In genomic region chr11:35152575-35152974, GRCh38 we compare ENCODE assay signal across 21 cellular contexts. TPM values are rescaled to one million over a fixed set of nuclear protein-coding genes. Genes with fewer than 3 reads are reported as not detected.
A peak's percentile ranks its signal among the peaks of the same experiment; 100 is the strongest.
DNase-seq lines count a peak whose midpoint lies in the region; ATAC-seq and TF ChIP-seq lines count a peak whose summit lies in the region.
"Had no signal": no experiment of that assay in that cellular context is flagged by ENCODE, and none has a peak within 500 bp of the region (broad histone marks: within the 10 kb centered on the region; RNA-seq: fewer than 3 reads in every experiment).

No MANE protein-coding gene starts in this region.

- TF ChIP-seq CTCF in Calu3 (IDR thresholded peaks at IDR 0.05; ENCODE audit: unreplicated experiment) (no peak), osteocyte (IDR thresholded peaks at IDR 0.05) (no peak)

- no peaks in the 10 kb centered on the region for H3K9me3 ChIP-seq in mesodermal cell (ENCODE audit: control insufficient read depth, low read length)
- H3K9me3 ChIP-seq: lower lobe of right lung had no signal

- H3K36me3 Mint-ChIP-seq in T-helper 1 cell treated with Interleukin-12 subunit alpha and Interleukin-12 subunit beta and Interleukin-4 antibody, amounts not matched to agents 30 μg/mL and 1 μg/mL, for 36 hours (ENCODE audit: low read depth): peaks cover 80% of the 10 kb centered on the region
- H3K36me3 Mint-ChIP-seq in Calu3 (ENCODE audit: insufficient read depth, unreplicated experiment) (peaks cover 47% of the 10 kb centered on the region), osteocyte (ENCODE audit: unreplicated experiment) (peaks cover 9% of the 10 kb centered on the region)
- H3K36me3 Mint-ChIP-seq in activated T-helper 2 cell treated with anti-CD3 and anti-CD28 coated beads, Interferon-gamma antibody, Interleukin-2, Interleukin-4, amounts not matched to agents 10 μg/mL and 5 μg/mL and 100 μg/mL, durations not matched to agents 14 hours and 24 hours and 36 hours (ENCODE audit: low read depth): peaks cover 92% of the 10 kb centered on the region
- H3K36me3 Mint-ChIP-seq: brain, type B pancreatic cell had no signal

- peak overlapping the region; percentile 80 for H3K27ac ChIP-seq in mesodermal cell (ENCODE audit: low read depth, low read length, severe bottlenecking)
- H3K27ac ChIP-seq: 22Rv1, lower lobe of right lung, SK-N-MC had no signal

- peaks cover 9% of the 10 kb centered on the region for H3K9me3 Mint-ChIP-seq in T-helper 1 cell treated with Interleukin-12 subunit alpha and Interleukin-12 subunit beta and Interleukin-4 antibody, amounts not matched to agents 30 μg/mL and 1 μg/mL, for 36 hours
- H3K9me3 Mint-ChIP-seq in Calu3 (ENCODE audit: low read depth, unreplicated experiment) (peaks cover 2% of the 10 kb centered on the region), osteocyte (ENCODE audit: unreplicated experiment) (no peaks in the 10 kb centered on the region)
- no peaks in the 10 kb centered on the region for H3K9me3 Mint-ChIP-seq in activated T-helper 2 cell treated with anti-CD3 and anti-CD28 coated beads, Interferon-gamma antibody, Interleukin-2, Interleukin-4, amounts not matched to agents 10 μg/mL and 5 μg/mL and 100 μg/mL, durations not matched to agents 14 hours and 24 hours and 36 hours
- H3K9me3 Mint-ChIP-seq: brain, H9 had no signal

- no peaks in the 10 kb centered on the region for H3K27me3 Mint-ChIP-seq in T-helper 1 cell treated with Interleukin-12 subunit alpha and Interleukin-12 subunit beta and Interleukin-4 antibody, amounts not matched to agents 30 μg/mL and 1 μg/mL, for 36 hours (ENCODE audit: low read depth)
- no peaks in the 10 kb centered on the region for H3K27me3 Mint-ChIP-seq in Calu3 (ENCODE audit: unreplicated experiment)
- no peaks in the 10 kb centered on the region for H3K27me3 Mint-ChIP-seq in activated T-helper 2 cell treated with anti-CD3 and anti-CD28 coated beads, Interferon-gamma antibody, Interleukin-2, Interleukin-4, amounts not matched to agents 10 μg/mL and 5 μg/mL and 100 μg/mL, durations not matched to agents 14 hours and 24 hours and 36 hours (ENCODE audit: low read depth)
- no peaks in the 10 kb centered on the region for H3K27me3 Mint-ChIP-seq in osteocyte (ENCODE audit: unreplicated experiment)
- H3K27me3 Mint-ChIP-seq: activated CD4-positive, alpha-beta T cell treated with anti-CD3 and anti-CD28 coated beads, Interleukin-2, amount 10 ng/mL, durations not matched to agents 7 days and 5 days; brain had no signal

- H3K4me1 Mint-ChIP-seq in T-helper 1 cell treated with Interleukin-12 subunit alpha and Interleukin-12 subunit beta and Interleukin-4 antibody, amounts not matched to agents 30 μg/mL and 1 μg/mL, for 36 hours (ENCODE audit: low read depth): peaks cover 72% of the 10 kb centered on the region
- H3K4me1 Mint-ChIP-seq in Calu3 (ENCODE audit: low read depth, unreplicated experiment) (peaks cover 67% of the 10 kb centered on the region), osteocyte (ENCODE audit: unreplicated experiment) (peaks cover 60% of the 10 kb centered on the region)
- peaks cover 70% of the 10 kb centered on the region for H3K4me1 Mint-ChIP-seq in activated T-helper 2 cell treated with anti-CD3 and anti-CD28 coated beads, Interferon-gamma antibody, Interleukin-2, Interleukin-4, amounts not matched to agents 10 μg/mL and 5 μg/mL and 100 μg/mL, durations not matched to agents 14 hours and 24 hours and 36 hours (ENCODE audit: low read depth)
- H3K4me1 Mint-ChIP-seq: brain had no signal

- no peak overlapping the region for H3K27ac Mint-ChIP-seq in T-helper 1 cell treated with Interleukin-12 subunit alpha and Interleukin-12 subunit beta and Interleukin-4 antibody, amounts not matched to agents 30 μg/mL and 1 μg/mL, for 36 hours
- peak overlapping the region; percentile 27 for H3K27ac Mint-ChIP-seq in Calu3 (ENCODE audit: unreplicated experiment)
- H3K27ac Mint-ChIP-seq in activated T-helper 2 cell treated with anti-CD3 and anti-CD28 coated beads, Interferon-gamma antibody, Interleukin-2, Interleukin-4, amounts not matched to agents 10 μg/mL and 5 μg/mL and 100 μg/mL, durations not matched to agents 14 hours and 24 hours and 36 hours: peak overlapping the region; percentile 31
- H3K27ac Mint-ChIP-seq in osteocyte (ENCODE audit: unreplicated experiment): no peak overlapping the region
- H3K27ac Mint-ChIP-seq: activated CD4-positive, alpha-beta T cell treated with anti-CD3 and anti-CD28 coated beads, Interleukin-2, amount 10 ng/mL, durations not matched to agents 7 days and 5 days; H9; type B pancreatic cell had no signal

- WGBS in mesodermal cell (ENCODE audit: insufficient coverage in 2 of 2), 2 experiments: 88 to 94% methylated on average over 2 of the region's 3 CpGs

- H3K4me1 ChIP-seq in mesodermal cell (ENCODE audit: control insufficient read depth, insufficient read depth, low read length, poor library complexity, severe bottlenecking): peaks cover 47% of the 10 kb centered on the region

- H3K4me3 Mint-ChIP-seq in T-helper 1 cell treated with Interleukin-12 subunit alpha and Interleukin-12 subunit beta and Interleukin-4 antibody, amounts not matched to agents 30 μg/mL and 1 μg/mL, for 36 hours: peak overlapping the region; percentile 0
- H3K4me3 Mint-ChIP-seq in Calu3 (ENCODE audit: low read depth, unreplicated experiment) (no peak overlapping the region), osteocyte (ENCODE audit: unreplicated experiment) (no peak overlapping the region)
- no peak overlapping the region for H3K4me3 Mint-ChIP-seq in activated T-helper 2 cell treated with anti-CD3 and anti-CD28 coated beads, Interferon-gamma antibody, Interleukin-2, Interleukin-4, amounts not matched to agents 10 μg/mL and 5 μg/mL and 100 μg/mL, durations not matched to agents 14 hours and 24 hours and 36 hours (ENCODE audit: low read depth)
- H3K4me3 Mint-ChIP-seq: activated CD4-positive, alpha-beta T cell treated with anti-CD3 and anti-CD28 coated beads, Interleukin-2, amount 10 ng/mL, durations not matched to agents 7 days and 5 days; brain; H9; type B pancreatic cell had no signal

- intact Hi-C loops in Calu3 (cut with micrococcal nuclease; ENCODE audit: unreplicated experiment): no loop called here
- intact Hi-C loops in activated T-helper 2 cell treated with anti-CD3 and anti-CD28 coated beads, Interferon-gamma antibody, Interleukin-2, Interleukin-4, amounts not matched to agents 10 μg/mL and 5 μg/mL and 100 μg/mL, durations not matched to agents 14 hours and 24 hours and 36 hours (cut with micrococcal nuclease): no loop called here

- no TSS peak for BruUV-seq in Calu3 (replicated peaks; lab: Mats Ljungman, UMichigan)

- CTCF ChIA-PET in Calu3 (lab: Charles Lee): no interaction called here

- H3K4me3 ChIP-seq in mesodermal cell (ENCODE audit: extremely low read depth, insufficient read depth, low read length, poor library complexity, severe bottlenecking): no peak overlapping the region
- H3K4me3 ChIP-seq: lower lobe of right lung, SK-N-MC had no signal

- no peak for DNase-seq in T-helper 1 cell
- no peak for DNase-seq in Calu3
- no peak for DNase-seq in activated T-helper 2 cell treated with anti-CD3 and anti-CD28 coated beads, Interferon-gamma antibody, Interleukin-2, Interleukin-4, amounts not matched to agents 10 μg/mL and 5 μg/mL and 100 μg/mL, durations not matched to agents 14 hours and 24 hours and 36 hours (ENCODE audit: low spot score)
- DNase-seq in osteocyte (ENCODE audit: extremely low spot score, unreplicated experiment): no peak
- DNase-seq: activated CD4-positive, alpha-beta T cell treated with anti-CD3 and anti-CD28 coated beads, Interleukin-2, amount 10 ng/mL, durations not matched to agents 7 days and 5 days; activated effector memory CD4-positive, alpha-beta T cell treated with anti-CD3 and anti-CD28 coated beads, Interleukin-2, amount 50 U/mL, for 16 hours; cortex of kidney; Kasumi-1; lower lobe of right lung; NCI-H1092 treated with DMSO at 0.1 percent for 48 hours; NCI-H748 treated with DMSO at 0.1 percent for 48 hours; stimulated activated CD4-positive, alpha-beta T cell treated with anti-CD3 and anti-CD28 coated beads, Interleukin-12 subunit alpha, Interleukin-12 subunit beta, amount 100 ng/mL, for 4 hours had no signal

- ATAC-seq in HG03469 (IDR thresholded peaks at IDR 0.05; ENCODE audit: unreplicated experiment) (no peak), HG03565 (IDR thresholded peaks at IDR 0.05; ENCODE audit: unreplicated experiment) (no peak)
- ATAC-seq: lower lobe of right lung had no signal

- H3K36me3 ChIP-seq in mesodermal cell (ENCODE audit: control insufficient read depth, insufficient read depth, low read length): peaks cover 64% of the 10 kb centered on the region
- H3K36me3 ChIP-seq: lower lobe of right lung had no signal

RNA-seq across cellular contexts. Expression of gene CD44, which starts 13.6 kb away (rescaled TPM):
- total RNA-seq in Calu3 (2022): 1,189 and 1,365 TPM in 2 replicates
- total RNA-seq in activated T-helper 2 cell treated with anti-CD3 and anti-CD28 coated beads, Interferon-gamma antibody, Interleukin-2, Interleukin-4, amounts not matched to agents 10 μg/mL and 5 μg/mL and 100 μg/mL, durations not matched to agents 14 hours and 24 hours and 36 hours: 232 and 249 TPM in 2 replicates
- 265 TPM for polyA plus RNA-seq in mesodermal cell (2013, experiment 1 of 2)
- polyA plus RNA-seq in mesodermal cell (2013, experiment 2 of 2): 248 TPM
- total RNA-seq in osteocyte: 283 and 309 TPM in 2 replicates

Comparison
In these comparisons a context has a peak if more than half of its experiments do, and no peak if none do; other contexts are left out.
1. H3K27ac Mint-ChIP-seq: peak in Calu3 (single experiment) and activated T-helper 2 cell treated with anti-CD3 and anti-CD28 coated beads, Interferon-gamma antibody, Interleukin-2, Interleukin-4, amounts not matched to agents 10 μg/mL and 5 μg/mL and 100 μg/mL, durations not matched to agents 14 hours and 24 hours and 36 hours (single experiment); none in T-helper 1 cell treated with Interleukin-12 subunit alpha and Interleukin-12 subunit beta and Interleukin-4 antibody, amounts not matched to agents 30 μg/mL and 1 μg/mL, for 36 hours (single experiment) and osteocyte (single experiment).